8 cellular contexts compared by ENCODE assay signal in the genomic region with DNA sequence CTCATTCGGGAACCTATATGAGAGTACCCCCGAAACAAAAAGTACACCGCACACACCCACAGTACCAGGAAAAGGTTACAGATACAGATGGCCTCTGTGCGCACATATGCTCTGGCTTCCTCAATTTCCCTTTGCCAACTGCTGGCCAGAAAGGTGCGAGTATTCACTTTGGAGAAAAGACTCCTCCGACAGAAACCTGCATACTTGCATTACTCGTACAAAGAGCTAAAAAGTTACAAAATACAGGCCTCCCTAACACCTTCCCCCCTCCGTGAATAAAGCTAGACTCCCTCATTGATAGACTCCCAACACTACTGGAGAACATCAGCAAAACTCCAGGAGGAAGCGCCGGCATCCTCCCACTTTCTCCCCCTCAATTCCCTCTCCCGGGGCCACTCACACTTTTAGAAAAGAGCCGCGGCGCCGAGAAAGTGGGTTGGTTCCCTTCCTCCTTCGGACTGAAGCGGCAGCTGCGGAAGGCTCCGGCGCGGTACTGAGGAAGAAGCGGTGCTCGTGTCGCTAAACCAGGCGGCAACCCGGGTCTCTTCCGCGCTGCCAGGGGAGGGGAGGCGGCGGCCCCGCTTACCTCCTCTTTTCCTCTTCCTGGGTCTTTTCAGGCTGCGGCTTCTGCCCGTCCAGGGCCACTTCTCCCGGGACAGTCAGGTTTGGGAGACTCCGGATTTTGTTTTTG. TPM values are rescaled to one million over a fixed set of nuclear protein-coding genes. Genes with fewer than 3 reads are reported as not detected.
A peak's percentile ranks its signal among the peaks of the same experiment; 100 is the strongest.
DNase-seq lines count a peak whose midpoint lies in the region; ATAC-seq, FAIRE-seq and TF ChIP-seq lines count a peak whose summit lies in the region.

No MANE protein-coding gene starts in this region.

- SMC1A ChIA-PET in GM12878 (lab: Charles Lee; ENCODE audit: uncharacterized antibody, unreplicated experiment): interaction anchor here (0.8 to 12.6 kb wide), 9 partner anchors 12 to 164 kb away, joined by 3 to 231 read pairs (median 39); no protein-coding TSS in a partner anchor

- TF ChIP-seq CTCF in AG04450 (IDR thresholded peaks at IDR 0.05; ENCODE audit: low read depth, low read length) (no peak), GM12878 (IDR thresholded peaks at IDR 0.05 in 2 of 3, conservative IDR thresholded peaks at IDR 0.05 in 1 of 3; ENCODE audit: control insufficient read depth in 2 of 3, extremely low read depth in 1 of 3, insufficient read depth in 1 of 3, low read depth in 3 of 3, low read length in 3 of 3) (no peak)

- DNase-seq in AG04450 (ENCODE audit: low read depth, low spot score): no peak
- peak in 1 of 2 experiments; percentile 58 for DNase-seq in HAP-1 (ENCODE audit: low spot score in 2 of 2)
- DNase-seq in T-cell: peak; percentile 18 to 65 (median 44)
- no peak for DNase-seq in GM12878 (ENCODE audit: low read depth, low spot score)
- DNase-seq in iPS-NIHi7 (ENCODE audit: extremely low spot score): peak; percentile 31
- DNase-seq in stimulated activated CD4-positive, alpha-beta T cell treated with anti-CD3 and anti-CD28 coated beads, Interleukin-12 subunit alpha, Interleukin-12 subunit beta, amount 100 ng/mL, for 4 hours: peak; percentile 37

- CTCF ChIA-PET in AG04450 (lab: Charles Lee): interaction anchor here (0.6 to 3.2 kb wide), 3 partner anchors 9 to 34 kb away, joined by 4 to 16 read pairs (median 9); no protein-coding TSS in a partner anchor
- CTCF ChIA-PET in T-cell (lab: Charles Lee): interaction anchor here (0.9 to 6.3 kb wide), 5 partner anchors 32 to 144 kb away, joined by 3 to 53 read pairs (median 3); no protein-coding TSS in a partner anchor
- CTCF ChIA-PET in GM12878 (lab: Yijun Ruan, JAX): interaction anchor here (1.2 to 11.6 kb wide), 4 partner anchors 18 to 104 kb away, joined by 5 to 146 read pairs (median 64); no protein-coding TSS in a partner anchor

- peaks cover 21% of the 10 kb centered on the region for H3K36me3 Mint-ChIP-seq in T-cell

- POLR2A ChIA-PET in AG04450 (lab: Yijun Ruan, JAX) (interaction anchor here (1.1 kb wide), 1 partner anchor 55 kb away, joined by 4 read pairs; no protein-coding TSS in a partner anchor), T-cell (lab: Charles Lee) (interaction anchor here in 1 of 2 donors (1.6 kb wide), 1 partner anchor 33 kb away, joined by 6 read pairs; no protein-coding TSS in a partner anchor), GM12878 (lab: Charles Lee) (interaction anchor here (0.6 to 11.2 kb wide), 7 partner anchors 9 to 103 kb away, joined by 3 to 228 read pairs (median 18); no protein-coding TSS in a partner anchor)

- peak overlapping the region; percentile 95 to 98 (median 95) for H3K4me3 Mint-ChIP-seq in T-cell

- H3K4me1 ChIP-seq in HAP-1 (peaks cover 33% of the 10 kb centered on the region), GM12878 (ENCODE audit: control insufficient read depth, insufficient read depth, low read length) (peaks cover 19% of the 10 kb centered on the region)

- peaks cover 14% of the 10 kb centered on the region for H3K36me3 ChIP-seq in HAP-1 (replicated peaks)
- peaks cover 0 to 5% of the 10 kb centered on the region in 2 experiments; a peak in 1 of 4 replicates for H3K36me3 ChIP-seq in GM12878 (ENCODE audit: control insufficient read depth in 2 of 2, insufficient read depth in 2 of 2, low read length in 1 of 2)

- H3K79me2 ChIP-seq in GM12878 (ENCODE audit: control insufficient read depth, insufficient read depth, low read length): peaks cover 96% of the 10 kb centered on the region

- H3K4me1 Mint-ChIP-seq in T-cell: peaks cover 67 to 79% (median 71%) of the 10 kb centered on the region in 3 donors

- in situ Hi-C loops in HAP-1 (cut with MboI; ENCODE audit: low sequenced_read_pairs) (no loop called here), GM12878 (cut with MboI) (no loop called here)

- peak overlapping the region; percentile 83 to 86 for H3K27ac Mint-ChIP-seq in T-cell

- H3K27me3 Mint-ChIP-seq in T-cell: no peaks in the 10 kb centered on the region

- peak overlapping the region; percentile 90 for H3K9ac ChIP-seq in GM12878 (ENCODE audit: control insufficient read depth, insufficient read depth, low read length)

- H3K9me3 Mint-ChIP-seq in T-cell: no peaks in the 10 kb centered on the region

- WGBS in GM12878 (ENCODE audit: insufficient coverage, insufficient replicate concordance, low lambda C conversion rate, missing lambda C conversion rate): 1% methylated on average over 35 of the region's 35 CpGs

- TF ChIP-seq POLR2A in GM12878 (IDR thresholded peaks at IDR 0.05; ENCODE audit: low read depth, low read length): no peak; the same call in 1 of the 2 replicates

- FAIRE-seq in GM12878 (lab: Jason Lieb, UNC): no peak

- intact Hi-C loops in GM12878 (cut with micrococcal nuclease; ENCODE audit: unreplicated experiment): loop anchor here (5.0 kb wide), 1 partner anchor 77 kb away; no protein-coding TSS in a partner anchor

- peaks cover 2% of the 10 kb centered on the region; the same call in 1 of the 2 replicates for H3K9me3 ChIP-seq in AG04450 (ENCODE audit: control insufficient read depth, insufficient read depth, low read length)
- H3K9me3 ChIP-seq in HAP-1: peaks cover 3% of the 10 kb centered on the region; the same call in 1 of the 2 replicates
- peaks cover 2% of the 10 kb centered on the region; the same call in 1 of the 3 replicates for H3K9me3 ChIP-seq in GM12878 (replicated peaks; ENCODE audit: control insufficient read depth, insufficient read depth, low read length)

- H2AFZ ChIP-seq in GM12878 (ENCODE audit: control insufficient read depth, low read depth, low read length): no peak overlapping the region

- RAD21 ChIA-PET in GM12878 (lab: Charles Lee; ENCODE audit: unreplicated experiment): interaction anchor here (1.0 to 11.7 kb wide), 9 partner anchors 9 to 106 kb away, joined by 3 to 224 read pairs (median 22); no protein-coding TSS in a partner anchor

- H3K27ac ChIP-seq in AG04450 (ENCODE audit: low read depth, low read length) (no peak overlapping the region), GM12878 (ENCODE audit: control insufficient read depth, insufficient read depth) (peak overlapping the region; percentile 86)

- H3K4me3 ChIP-seq in AG04450 (ENCODE audit: low read depth, low read length) (peak overlapping the region; percentile 97), HAP-1 (peak overlapping the region; percentile 88), GM12878 (peak overlapping the region; percentile 92)

- TF ChIP-seq EP300 in GM12878 (IDR thresholded peaks at IDR 0.05; ENCODE audit: borderline replicate concordance in 1 of 2, control insufficient read depth in 1 of 2, low read depth in 2 of 2, low read length in 2 of 2): no peak

- BruUV-seq in GM12878 (replicated peaks; lab: Mats Ljungman, UMichigan): TSS peak; percentile 64

- ATAC-seq in T-cell (replicated peaks in 1 of 4) (peak in 1 of 4 experiments; percentile 11), GM12878 (peak; percentile 17), HG02571 (IDR thresholded peaks at IDR 0.05; ENCODE audit: unreplicated experiment) (no peak), GM21786 (IDR thresholded peaks at IDR 0.05; ENCODE audit: unreplicated experiment) (no peak)

- TF ChIP-seq RAD21 in GM12878 (IDR thresholded peaks at IDR 0.05; ENCODE audit: insufficient read depth, low read depth, low read length): 0 out of 2 replicates have a peak, but pooled peaks have one; percentile 2

- H4K20me1 ChIP-seq in GM12878 (ENCODE audit: control insufficient read depth, insufficient read depth): no peaks in the 10 kb centered on the region

- H3K4me2 ChIP-seq in GM12878 (ENCODE audit: control insufficient read depth, insufficient read depth): peak overlapping the region; percentile 80

- no peaks in the 10 kb centered on the region for H3K27me3 ChIP-seq in AG04450 (ENCODE audit: control insufficient read depth, insufficient read depth, low read length)
- no peaks in the 10 kb centered on the region for H3K27me3 ChIP-seq in HAP-1 (ENCODE audit: low read depth)
- no peaks in the 10 kb centered on the region for H3K27me3 ChIP-seq in GM12878 (replicated peaks in 1 of 2; ENCODE audit: control insufficient read depth in 2 of 2, insufficient read depth in 2 of 2, low read length in 1 of 2)

TF ChIP-seq in GM12878, 131 proteins besides CTCF, POLR2A, EP300 and RAD21 (continues in another document):
- no peak for TF ChIP-seq NKRF (conservative IDR thresholded peaks at IDR 0.05)
- no peak for TF ChIP-seq HDAC6 (IDR thresholded peaks at IDR 0.05; ENCODE audit: unreplicated experiment)

RNA-seq across cellular contexts. Expression of gene FBXW7, which starts 1.2 kb away (rescaled TPM):
- polyA plus RNA-seq in AG04450 (2011; rRNA removed): 11.5 and 16.3 TPM in 2 replicates
- polyA minus RNA-seq in AG04450 (2011; rRNA and poly(A)+ RNA removed): 24.5 and 42.7 TPM in 2 replicates
- 100 to 1,000 TPM in 2 of 5 donors, 10 to 100 TPM in 3; 91.9 to 131 (median 96.0) TPM for total RNA-seq in T-cell
- 401 and 420 TPM in 2 replicates for total RNA-seq in GM12878 (2013; cell fraction: nucleolus; rRNA removed)
- total RNA-seq in GM12878 (2014; rRNA removed): 56.4 and 73.7 TPM in 2 replicates
- total RNA-seq in GM12878 (2014; rRNA removed; fragmentation: Illumina TruSeq; extraction: Trizol): 118 and 122 TPM in 2 replicates
- 60.4 and 61.3 TPM in 2 replicates for total RNA-seq in GM12878 (2021)
- polyA plus RNA-seq in GM12878 (2011; ENCODE audit: low read depth): 43.9 TPM
- 51.9 and 67.4 TPM in 2 replicates for polyA plus RNA-seq in GM12878 (2011; rRNA removed)
- 14.5 and 19.1 TPM in 2 replicates for polyA plus RNA-seq in GM12878 (2011; cell fraction: cytosol; rRNA removed)
- 95.0 and 104 TPM in 2 replicates for polyA plus RNA-seq in GM12878 (2011; cell fraction: nucleus; rRNA removed)
- polyA plus RNA-seq in GM12878 (2012): 48.5 and 61.3 TPM in 2 replicates
- 55.8 and 82.0 TPM in 2 replicates for polyA plus RNA-seq in GM12878 (2014; fragmentation: Illumina TruSeq; extraction: Trizol)
- 10 to 100 TPM; 40.2 to 42.5 TPM for polyA plus RNA-seq in GM12878 (2014; fragmentation: Nextera tagmentation; extraction: Ambion mirVana)
- 34.6 and 42.0 TPM in 2 replicates for polyA plus RNA-seq in GM12878 (2014; rRNA removed)
- 10 to 100 TPM; 35.8 to 37.4 TPM for polyA plus RNA-seq in GM12878 (2016; fragmentation: Nextera tagmentation; extraction: Ambion mirVana)
- 87.7 and 134 TPM in 2 replicates for polyA minus RNA-seq in GM12878 (2011; rRNA and poly(A)+ RNA removed)
- polyA minus RNA-seq in GM12878 (2011; cell fraction: cytosol; rRNA and poly(A)+ RNA removed): 21.4 and 22.9 TPM in 2 replicates
- polyA minus RNA-seq in GM12878 (2011; cell fraction: nucleus; rRNA and poly(A)+ RNA removed): 101 and 142 TPM in 2 replicates

Comparison
In these comparisons a context has a peak if more than half of its experiments do, and no peak if none do; other contexts are left out.
1. DNase-seq: peak in T-cell (34 of 34), iPS-NIHi7 (single experiment) and stimulated activated CD4-positive, alpha-beta T cell treated with anti-CD3 and anti-CD28 coated beads, Interleukin-12 subunit alpha, Interleukin-12 subunit beta, amount 100 ng/mL, for 4 hours (single experiment); none in AG04450 (single experiment) and GM12878 (single experiment).
2. Peak in every context shown above with its lines, with median percentiles within 50 percentile points of each other: H3K4me3 ChIP-seq.